Comparison of ENCODE assay signal across 1 cellular context in the genomic region with DNA sequence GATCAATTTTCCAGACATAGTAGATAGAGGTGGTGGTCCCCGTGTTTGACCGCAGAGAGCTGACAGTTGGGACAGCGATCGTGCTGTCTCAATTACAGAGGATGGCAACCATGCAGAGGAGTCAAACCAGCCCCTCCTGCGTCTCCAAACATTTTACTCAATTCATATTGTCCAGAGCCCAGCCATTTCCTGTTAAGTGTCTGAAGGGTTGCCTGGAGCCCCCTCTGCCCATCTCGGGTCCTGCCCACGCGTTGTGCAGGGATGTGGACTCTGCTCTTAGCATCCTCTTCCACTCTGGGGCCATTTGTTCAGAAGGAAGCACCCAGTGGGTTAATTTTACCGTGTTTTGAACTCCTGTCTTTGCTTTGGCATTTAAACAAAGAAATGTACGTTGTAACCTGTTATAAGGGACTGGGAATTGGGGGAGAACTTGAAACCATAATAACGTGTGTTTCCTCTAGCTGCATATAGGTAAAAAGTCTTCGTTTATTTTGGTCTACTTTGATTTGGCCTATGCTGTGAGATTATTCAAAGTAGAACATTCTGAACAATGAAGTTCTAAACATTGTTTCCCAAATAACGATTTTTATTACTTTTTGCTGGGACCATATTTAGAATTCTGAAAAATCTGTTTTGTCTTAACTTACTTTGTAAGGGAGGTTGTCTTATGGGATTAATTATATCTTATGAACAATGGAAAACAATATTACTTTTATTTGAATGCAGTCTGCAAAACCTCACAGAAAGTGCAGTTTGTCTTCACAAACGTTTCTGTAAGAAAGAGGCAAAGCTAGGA.
TF ChIP-seq lines count a peak whose summit lies in the region.

No MANE protein-coding gene starts in this region.

TF ChIP-seq in IMR-90, 13 proteins besides CTCF, POLR2A, EP300 and RAD21 (continued from another document):
- no peak for TF ChIP-seq SMC3 (IDR thresholded peaks at IDR 0.05; ENCODE audit: low read depth, low read length)
- TF ChIP-seq MAFK (IDR thresholded peaks at IDR 0.05; ENCODE audit: low read depth, low read length) = no peak
- TF ChIP-seq CEBPB (IDR thresholded peaks at IDR 0.05; ENCODE audit: low read depth, low read length) = no peak
- no peak for TF ChIP-seq RFX5 (IDR thresholded peaks at IDR 0.05; ENCODE audit: low read depth, low read length)
- TF ChIP-seq CHD1 (IDR thresholded peaks at IDR 0.05; ENCODE audit: low read depth, low read length) = no peak
- TF ChIP-seq MAZ (IDR thresholded peaks at IDR 0.05; ENCODE audit: borderline replicate concordance, low read depth, low read length) = no peak
- TF ChIP-seq FOS (IDR thresholded peaks at IDR 0.05; ENCODE audit: low read depth, low read length) = no peak
- TF ChIP-seq BHLHE40 (IDR thresholded peaks at IDR 0.05; ENCODE audit: low read depth, low read length) = no peak
- no peak for TF ChIP-seq USF2 (IDR thresholded peaks at IDR 0.05; ENCODE audit: low read depth, low read length)
TF ChIP-seq in IMR-90: peak in this region for 0.
